ENCODE assay signal across 13 cellular contexts in the genomic region with DNA sequence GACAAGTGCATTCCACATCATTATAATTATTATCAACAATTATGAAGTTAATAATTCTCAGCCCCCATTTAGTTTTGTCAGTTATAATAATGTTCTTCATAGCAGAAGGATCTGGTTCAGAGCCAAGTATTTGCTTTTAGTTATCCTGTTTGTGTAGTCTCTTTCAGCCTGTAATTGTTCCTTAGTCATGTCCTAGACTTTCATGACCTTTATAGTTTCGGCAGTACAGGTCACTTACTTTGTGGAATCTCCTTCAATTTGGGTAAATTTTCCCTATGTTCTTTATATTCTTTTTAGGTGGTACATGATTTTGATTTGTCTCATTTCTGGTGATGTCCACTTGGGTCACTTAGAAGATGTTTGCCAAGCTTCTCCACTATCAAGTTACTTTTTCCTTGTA. TPM values are rescaled to one million over a fixed set of nuclear protein-coding genes. Genes with fewer than 3 reads are reported as not detected.
DNase-seq lines count a peak whose midpoint lies in the region; ATAC-seq and TF ChIP-seq lines count a peak whose summit lies in the region.
"Had no signal": no experiment of that assay in that cellular context is flagged by ENCODE, and none has a peak within 500 bp of the region (broad histone marks: within the 10 kb centered on the region; RNA-seq: fewer than 3 reads in every experiment).

No MANE protein-coding gene starts in this region.

- DNase-seq in ELR (ENCODE audit: low read depth) (peak; percentile 20), OCI-LY7 (ENCODE audit: low spot score) (no peak), fibroblast of peridontal ligament (ENCODE audit: extremely low read depth) (peak; percentile 33), sigmoid colon (no peak), mucosa of descending colon (no peak), NCI-H774 (lab: John Stamatoyannopoulos, UW) (no peak)
- DNase-seq: adrenal gland, Caco-2, NCI-H524, SHP77 treated with DMSO at 0.1 percent for 48 hours had no signal

- 33 to 73% methylated on average over 1 of the region's 1 CpG for WGBS in sigmoid colon, 2 donors

- TF ChIP-seq EP300 in sigmoid colon (IDR thresholded peaks at IDR 0.05): no peak

- intact Hi-C loops in OCI-LY7 (cut with micrococcal nuclease; ENCODE audit: unreplicated experiment): loop anchor here (5.0 kb wide), 1 partner anchor 114 kb away; no protein-coding TSS in a partner anchor
- intact Hi-C loops in sigmoid colon (cut with DNase I): no loop called here
- intact Hi-C loops in mucosa of descending colon (cut with DNase I, micrococcal nuclease): loop anchor here in 1 of 2 donors (5.0 kb wide), 1 partner anchor 39 kb away; no protein-coding TSS in a partner anchor

- no peak for TF ChIP-seq POLR2A in sigmoid colon (IDR thresholded peaks at IDR 0.05)

- peaks cover 60% of the 10 kb centered on the region for H3K4me1 ChIP-seq in OCI-LY7 (ENCODE audit: insufficient read depth, low read length, poor library complexity, severe bottlenecking)
- H3K4me1 ChIP-seq in sigmoid colon: peaks cover 0 to 76% (median 58%) of the 10 kb centered on the region in 4 donors
- H3K4me1 ChIP-seq in mucosa of descending colon (ENCODE audit: low read depth): peaks cover 30% of the 10 kb centered on the region

- no peak overlapping the region for H2AFZ ChIP-seq in OCI-LY7 (ENCODE audit: low read length)

- ATAC-seq in HG03469 (IDR thresholded peaks at IDR 0.05; ENCODE audit: unreplicated experiment) (no peak), mucosa of descending colon (no peak)

- CTCF ChIA-PET in OCI-LY7 (lab: Charles Lee; ENCODE audit: unreplicated experiment): no interaction called here

- H3K27ac ChIP-seq in OCI-LY7 (ENCODE audit: low read depth, low read length, poor library complexity, severe bottlenecking) (peak overlapping the region; percentile 9), sigmoid colon (peak overlapping the region in 3 of 4 donors; percentile 5 to 28 (median 18))
- H3K27ac ChIP-seq: suprapubic skin had no signal

- no TSS peak for BruUV-seq in OCI-LY7 (replicated peaks; lab: Mats Ljungman, UMichigan)

- peaks cover 33% of the 10 kb centered on the region for H3K36me3 ChIP-seq in OCI-LY7 (ENCODE audit: insufficient read depth, low read length)
- no peaks in the 10 kb centered on the region for H3K36me3 ChIP-seq in sigmoid colon
- no peaks in the 10 kb centered on the region for H3K36me3 ChIP-seq in mucosa of descending colon (ENCODE audit: low read depth)
- H3K36me3 ChIP-seq: adrenal gland, suprapubic skin had no signal

- no peaks in the 10 kb centered on the region for H3K9me2 ChIP-seq in OCI-LY7 (ENCODE audit: insufficient read depth, low read length)

- H4K20me1 ChIP-seq in OCI-LY7 (ENCODE audit: insufficient read depth, low read length): peaks cover 11% of the 10 kb centered on the region

- no peaks in the 10 kb centered on the region for H3K9me3 ChIP-seq in OCI-LY7 (ENCODE audit: low read length)
- H3K9me3 ChIP-seq in sigmoid colon: no peaks in the 10 kb centered on the region
- no peaks in the 10 kb centered on the region for H3K9me3 ChIP-seq in mucosa of descending colon
- H3K9me3 ChIP-seq: adrenal gland, Caco-2, suprapubic skin had no signal

- no peak for TF ChIP-seq CTCF in OCI-LY7 (conservative IDR thresholded peaks at IDR 0.05; ENCODE audit: low read length)
- TF ChIP-seq CTCF in sigmoid colon (IDR thresholded peaks at IDR 0.05): no peak
- TF ChIP-seq CTCF in mucosa of descending colon (IDR thresholded peaks at IDR 0.05): no peak

- H3K4me3 ChIP-seq in OCI-LY7 (ENCODE audit: low read depth, low read length, poor library complexity, severe bottlenecking) (no peak overlapping the region), sigmoid colon (no peak overlapping the region), mucosa of descending colon (no peak overlapping the region)
- H3K4me3 ChIP-seq: adrenal gland, suprapubic skin had no signal

- peak overlapping the region; percentile 15; the same call in 1 of the 2 replicates for H3K4me2 ChIP-seq in OCI-LY7 (ENCODE audit: low read length)

- POLR2A ChIA-PET in OCI-LY7 (lab: Charles Lee): no interaction called here

- H3K79me2 ChIP-seq in OCI-LY7 (ENCODE audit: insufficient read depth, low read depth, low read length): peaks cover 98% of the 10 kb centered on the region

- no peaks in the 10 kb centered on the region for H3K27me3 ChIP-seq in sigmoid colon
- H3K27me3 ChIP-seq: adrenal gland, suprapubic skin had no signal

RNA-seq across cellular contexts. Expression of a gene that starts 34.3 kb away (rescaled TPM):
- 10.9 and 13.7 TPM in 2 replicates for total RNA-seq in OCI-LY7 (2014; rRNA removed; shearing (Covaris generic))
- total RNA-seq in OCI-LY7 (2022) (57.3 and 57.9 TPM in 2 replicates), sigmoid colon (10 to 100 TPM; 24.4 to 32.4 (median 25.7) TPM), mucosa of descending colon (10 to 100 TPM; 32.1 to 55.5 (median 34.4) TPM)
- 10 to 100 TPM; 23.2 to 30.6 (median 25.4) TPM for polyA plus RNA-seq in sigmoid colon

RNA-seq across cellular contexts. Expression of a gene that starts 55.9 kb away (rescaled TPM):
- total RNA-seq in OCI-LY7 (2014; rRNA removed; shearing (Covaris generic)): not detected in 2 replicates
- total RNA-seq in OCI-LY7 (2022): not detected in 2 replicates
- 1 to 10 TPM in 1 of 4 donors, not detected in 3; 8.9 TPM for total RNA-seq in sigmoid colon
- 100 to 1,000 TPM; 148 to 519 (median 347) TPM for polyA plus RNA-seq in sigmoid colon
- 100 to 1,000 TPM; 107 to 326 (median 174) TPM for total RNA-seq in mucosa of descending colon
- polyA plus RNA-seq: neural cell had no signal

Comparison
In these comparisons a context has a peak if more than half of its experiments do, and no peak if none do; other contexts are left out.
1. DNase-seq: peak in ELR (single experiment) and fibroblast of peridontal ligament (single experiment); none in OCI-LY7 (single experiment), sigmoid colon (single experiment), mucosa of descending colon (0 of 3) and NCI-H774 (single experiment).
2. RNA of a gene that starts 55.9 kb away (total RNA-seq): 107 to 326 TPM in mucosa of descending colon; 8.9 TPM in sigmoid colon and not detected in OCI-LY7; every median in the first group is over 10 times any median in the second.